ENCODE assay signal across 9 cellular contexts in the genomic region with DNA sequence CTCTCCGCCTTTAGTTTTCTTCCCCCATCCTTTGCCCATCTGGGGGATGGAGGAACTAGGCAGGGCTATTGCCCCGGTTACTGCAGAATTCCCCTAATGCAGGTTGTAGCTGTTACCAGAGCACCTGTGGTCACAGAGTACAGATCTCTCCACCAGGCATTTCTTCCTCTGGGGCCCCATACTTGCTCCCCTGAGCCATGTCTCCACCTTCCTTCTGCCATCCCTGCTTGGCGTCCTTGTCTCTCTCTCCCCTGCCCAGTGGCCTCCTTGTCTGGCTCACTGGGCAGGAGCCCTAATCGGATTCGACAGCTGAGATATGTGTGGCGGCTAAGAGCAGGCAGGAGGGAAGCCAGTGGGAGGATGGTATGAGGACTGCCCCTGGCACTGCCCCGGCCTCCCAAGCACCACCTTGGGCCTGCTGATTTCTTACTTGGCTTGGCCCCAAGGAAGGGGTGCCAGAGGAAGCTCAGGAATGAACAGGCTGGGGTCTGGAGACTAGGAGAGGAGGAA. TPM values are rescaled to one million over a fixed set of nuclear protein-coding genes. Genes with fewer than 3 reads are reported as not detected.
DNase-seq lines count a peak whose midpoint lies in the region; ATAC-seq and TF ChIP-seq lines count a peak whose summit lies in the region.
"Had no signal": no experiment of that assay in that cellular context is flagged by ENCODE, and none has a peak within 500 bp of the region (broad histone marks: within the 10 kb centered on the region; RNA-seq: fewer than 3 reads in every experiment).

No MANE protein-coding gene starts in this region.

- H3K27me3 ChIP-seq in transverse colon, result no peaks in the 10 kb centered on the region

- 72% methylated on average over 7 of the region's 7 CpGs; no CpG with 5 or more reads in 1 of the 2 donors for WGBS in transverse colon (ENCODE audit: low coverage in 1 of 2), 2 donors

- H3K27me3 Mint-ChIP-seq in activated CD8-positive, alpha-beta T cell treated with anti-CD3 and anti-CD28 coated beads for 36 hours, result no peaks in the 10 kb centered on the region
- H3K27me3 Mint-ChIP-seq in activated CD8-positive, alpha-beta T cell treated with anti-CD3 and anti-CD28 coated beads, Interleukin-2, amount 10 ng/mL, durations not matched to agents 7 days and 5 days (ENCODE audit: low read depth), result no peaks in the 10 kb centered on the region

- no peak for TF ChIP-seq CTCF in activated CD8-positive, alpha-beta T cell treated with anti-CD3 and anti-CD28 coated beads for 36 hours (IDR thresholded peaks at IDR 0.05)
- no peak for TF ChIP-seq CTCF in transverse colon (IDR thresholded peaks at IDR 0.05)

- no peak overlapping the region for H3K4me3 Mint-ChIP-seq in activated CD8-positive, alpha-beta T cell treated with anti-CD3 and anti-CD28 coated beads for 36 hours
- no peak overlapping the region for H3K4me3 Mint-ChIP-seq in activated CD8-positive, alpha-beta T cell treated with anti-CD3 and anti-CD28 coated beads, Interleukin-2, amount 10 ng/mL, durations not matched to agents 7 days and 5 days

- peaks cover 45% of the 10 kb centered on the region for H3K4me1 Mint-ChIP-seq in activated CD8-positive, alpha-beta T cell treated with anti-CD3 and anti-CD28 coated beads for 36 hours (ENCODE audit: low read depth)
- peaks cover 17% of the 10 kb centered on the region for H3K4me1 Mint-ChIP-seq in activated CD8-positive, alpha-beta T cell treated with anti-CD3 and anti-CD28 coated beads, Interleukin-2, amount 10 ng/mL, durations not matched to agents 7 days and 5 days (ENCODE audit: low read depth)

- POLR2A ChIA-PET in activated CD8-positive, alpha-beta T cell treated with anti-CD3 and anti-CD28 coated beads for 36 hours (lab: Charles Lee), result interaction anchor here (0.7 to 13.3 kb wide), 5 partner anchors 8 to 27 kb away, joined by 3 to 184 read pairs (median 7); a partner anchor contains a TSS
- POLR2A ChIA-PET in activated CD8-positive, alpha-beta T cell treated with anti-CD3 and anti-CD28 coated beads, Interleukin-2, amount 10 ng/mL, durations not matched to agents 7 days and 5 days (lab: Charles Lee), result interaction anchor here (0.6 to 1.9 kb wide), 5 partner anchors 8 to 124 kb away, joined by 3 to 6 read pairs (median 5); a partner anchor contains a TSS

- in situ Hi-C loops in transverse colon (cut with MboI; ENCODE audit: low pct_ligation_motif_present in 1 of 4, low pct_unique_long_range_greater_than_20kb in 1 of 4, low sequenced_read_pairs in 3 of 4), result no loop called here

- H3K9me3 ChIP-seq in transverse colon, result no peaks in the 10 kb centered on the region

- CTCF ChIA-PET in activated CD8-positive, alpha-beta T cell treated with anti-CD3 and anti-CD28 coated beads for 36 hours (lab: Charles Lee), result interaction anchor here (0.7 to 42.0 kb wide), 3 partner anchors 8 to 40 kb away, joined by 3 to 780 read pairs (median 15); no protein-coding TSS in a partner anchor
- CTCF ChIA-PET in activated CD8-positive, alpha-beta T cell treated with anti-CD3 and anti-CD28 coated beads, Interleukin-2, amount 10 ng/mL, durations not matched to agents 7 days and 5 days (lab: Charles Lee), result interaction anchor here (0.9 to 13.1 kb wide), 6 partner anchors 7 to 47 kb away, joined by 3 to 304 read pairs (median 3); no protein-coding TSS in a partner anchor

- H3K27ac Mint-ChIP-seq in activated CD8-positive, alpha-beta T cell treated with anti-CD3 and anti-CD28 coated beads for 36 hours, result no peak overlapping the region
- no peak overlapping the region for H3K27ac Mint-ChIP-seq in activated CD8-positive, alpha-beta T cell treated with anti-CD3 and anti-CD28 coated beads, Interleukin-2, amount 10 ng/mL, durations not matched to agents 7 days and 5 days

- no peak overlapping the region for H3K4me3 ChIP-seq in transverse colon

- H3K27ac ChIP-seq in transverse colon, result peak overlapping the region; percentile 29 to 73 (median 60)

- H3K9me3 Mint-ChIP-seq in activated CD8-positive, alpha-beta T cell treated with anti-CD3 and anti-CD28 coated beads for 36 hours, result no peaks in the 10 kb centered on the region
- H3K9me3 Mint-ChIP-seq in activated CD8-positive, alpha-beta T cell treated with anti-CD3 and anti-CD28 coated beads, Interleukin-2, amount 10 ng/mL, durations not matched to agents 7 days and 5 days (ENCODE audit: insufficient read depth), result no peaks in the 10 kb centered on the region

- no peak for TF ChIP-seq POLR2A in transverse colon (IDR thresholded peaks at IDR 0.05)

- ATAC-seq in activated CD8-positive, alpha-beta T cell treated with anti-CD3 and anti-CD28 coated beads for 36 hours, result no peak
- no peak for ATAC-seq in activated CD8-positive, alpha-beta T cell treated with anti-CD3 and anti-CD28 coated beads, Interleukin-2, amount 10 ng/mL, durations not matched to agents 7 days and 5 days

- H3K4me1 ChIP-seq in transverse colon, result peaks cover 70 to 94% (median 83%) of the 10 kb centered on the region in 4 donors

- TF ChIP-seq EP300 in transverse colon (IDR thresholded peaks at IDR 0.05; ENCODE audit: low read depth), result no peak

- intact Hi-C loops in activated CD8-positive, alpha-beta T cell treated with anti-CD3 and anti-CD28 coated beads for 36 hours (cut with micrococcal nuclease), result no loop called here
- intact Hi-C loops in transverse colon (cut with DNase I; ENCODE audit: low total_unique reads), result no loop called here

- DNase-seq in activated CD8-positive, alpha-beta T cell treated with anti-CD3 and anti-CD28 coated beads for 36 hours, result peak; percentile 7
- no peak for DNase-seq in activated CD8-positive, alpha-beta T cell treated with anti-CD3 and anti-CD28 coated beads, Interleukin-2, amount 10 ng/mL, durations not matched to agents 7 days and 5 days
- DNase-seq in cerebellum (ENCODE audit: low spot score) (peak; percentile 87), mesenteric fat pad (ENCODE audit: low spot score) (peak; percentile 68), transverse colon (no peak), NK-92 (lab: John Stamatoyannopoulos, UW; ENCODE audit: unreplicated experiment) (no peak), middle frontal gyrus (ENCODE audit: extremely low spot score, low spot score) (no peak)
- DNase-seq in activated effector memory CD4-positive, alpha-beta T cell treated with anti-CD3 and anti-CD28 coated beads, Interleukin-2, amount 50 U/mL, for 16 hours, result no peak

- no peaks in the 10 kb centered on the region for H3K36me3 Mint-ChIP-seq in activated CD8-positive, alpha-beta T cell treated with anti-CD3 and anti-CD28 coated beads for 36 hours (ENCODE audit: low read depth)
- H3K36me3 Mint-ChIP-seq in activated CD8-positive, alpha-beta T cell treated with anti-CD3 and anti-CD28 coated beads, Interleukin-2, amount 10 ng/mL, durations not matched to agents 7 days and 5 days (ENCODE audit: low read depth), result peaks cover 13% of the 10 kb centered on the region

- no peaks in the 10 kb centered on the region for H3K36me3 ChIP-seq in transverse colon

RNA-seq across cellular contexts. Expression of a gene that starts 2.0 kb away (rescaled TPM):
- 10 to 100 TPM; 34.7 to 36.2 TPM for total RNA-seq in activated CD8-positive, alpha-beta T cell treated with anti-CD3 and anti-CD28 coated beads for 36 hours
- 10 to 100 TPM; 61.1 to 63.2 TPM for total RNA-seq in activated CD8-positive, alpha-beta T cell treated with anti-CD3 and anti-CD28 coated beads, Interleukin-2, amount 10 ng/mL, durations not matched to agents 7 days and 5 days
- total RNA-seq in cerebellum (4.9 TPM), mesenteric fat pad (70.3 TPM), transverse colon (100 to 1,000 TPM in 1 of 4 donors, 10 to 100 TPM in 3; 23.5 to 110 (median 49.1) TPM)

RNA-seq across cellular contexts. Expression of a gene that starts 23.3 kb away (rescaled TPM):
- total RNA-seq in activated CD8-positive, alpha-beta T cell treated with anti-CD3 and anti-CD28 coated beads for 36 hours, result 100 to 1,000 TPM; 110 to 118 TPM
- total RNA-seq in activated CD8-positive, alpha-beta T cell treated with anti-CD3 and anti-CD28 coated beads, Interleukin-2, amount 10 ng/mL, durations not matched to agents 7 days and 5 days, result 100 to 1,000 TPM; 103 to 110 TPM
- 8.5 TPM for total RNA-seq in cerebellum
- 2.4 TPM for total RNA-seq in mesenteric fat pad
- total RNA-seq in transverse colon, result 1 to 10 TPM in 3 of 4 donors, not detected in 1; 1.6 to 3.2 (median 2.4) TPM

RNA-seq across cellular contexts. Expression of a gene that starts 53.6 kb away (rescaled TPM):
- total RNA-seq in activated CD8-positive, alpha-beta T cell treated with anti-CD3 and anti-CD28 coated beads for 36 hours, result not detected
- total RNA-seq in activated CD8-positive, alpha-beta T cell treated with anti-CD3 and anti-CD28 coated beads, Interleukin-2, amount 10 ng/mL, durations not matched to agents 7 days and 5 days, result under 1 TPM in 1 of 2 experiments, not detected in 1; 0.29 TPM
- total RNA-seq in cerebellum, result 0.45 TPM
- total RNA-seq in mesenteric fat pad, result 0.77 TPM
- total RNA-seq in transverse colon, result not detected
- total RNA-seq: epithelial cell of proximal tubule had no signal

Comparison
In these comparisons a context has a peak if more than half of its experiments do, and no peak if none do; other contexts are left out.
1. DNase-seq: peak in activated CD8-positive, alpha-beta T cell treated with anti-CD3 and anti-CD28 coated beads for 36 hours (single experiment), cerebellum (single experiment) and mesenteric fat pad (single experiment); none in activated CD8-positive, alpha-beta T cell treated with anti-CD3 and anti-CD28 coated beads, Interleukin-2, amount 10 ng/mL, durations not matched to agents 7 days and 5 days (single experiment), transverse colon (single experiment), NK-92 (single experiment), activated effector memory CD4-positive, alpha-beta T cell treated with anti-CD3 and anti-CD28 coated beads, Interleukin-2, amount 50 U/mL, for 16 hours (single experiment) and middle frontal gyrus (single experiment).
2. RNA of a gene that starts 23.3 kb away (total RNA-seq): 110 to 118 TPM in activated CD8-positive, alpha-beta T cell treated with anti-CD3 and anti-CD28 coated beads for 36 hours and 103 to 110 TPM in activated CD8-positive, alpha-beta T cell treated with anti-CD3 and anti-CD28 coated beads, Interleukin-2, amount 10 ng/mL, durations not matched to agents 7 days and 5 days; 8.5 TPM in cerebellum (single experiment), 2.4 TPM in mesenteric fat pad (single experiment) and 1.6 to 3.2 TPM in transverse colon; every median in the first group is over 10 times any median in the second.